In genomic region chr7:103524042-103524907, GRCh38 we compare ENCODE assay signal across 8 cellular contexts.
DNase-seq lines count a peak whose midpoint lies in the region; ATAC-seq and TF ChIP-seq lines count a peak whose summit lies in the region.

No MANE protein-coding gene starts in this region.

- no peak for TF ChIP-seq EP300 in transverse colon (IDR thresholded peaks at IDR 0.05; ENCODE audit: low read depth)

- ATAC-seq in heart right ventricle: peak in 3 of 8 donors; percentile 33 to 74 (median 47)
- no peak for ATAC-seq in GM19455 (IDR thresholded peaks at IDR 0.05; ENCODE audit: unreplicated experiment)
- no peak for ATAC-seq in GM18502 (IDR thresholded peaks at IDR 0.05; ENCODE audit: poor library complexity, unreplicated experiment)

- DNase-seq in BJ (ENCODE audit: low read depth) (no peak), HFF-Myc (ENCODE audit: extremely low read depth, low read depth) (peak; percentile 4), SK-N-DZ (ENCODE audit: low spot score) (peak; percentile 64), heart right ventricle (no peak), transverse colon (no peak), KG1 (lab: John Stamatoyannopoulos, UW) (no peak)

- no peak for TF ChIP-seq POLR2A in transverse colon (IDR thresholded peaks at IDR 0.05)

- TF ChIP-seq CTCF in BJ (IDR thresholded peaks at IDR 0.05; ENCODE audit: insufficient read depth, low read depth, low read length): peak; percentile 41
- TF ChIP-seq CTCF in HFF-Myc (IDR thresholded peaks at IDR 0.05; ENCODE audit: low read depth, low read length, missing control alignments): peak; percentile 28
- peak in 7 of 9 donors; percentile 23 to 61 (median 47) for TF ChIP-seq CTCF in heart right ventricle (IDR thresholded peaks at IDR 0.05)
- peak in 3 of 5 experiments; percentile 4 to 17 (median 14) for TF ChIP-seq CTCF in transverse colon (IDR thresholded peaks at IDR 0.05)

- no peaks in the 10 kb centered on the region for H3K36me3 ChIP-seq in BJ (ENCODE audit: control insufficient read depth, insufficient read depth, low read length)
- no peaks in the 10 kb centered on the region for H3K36me3 ChIP-seq in heart right ventricle
- no peaks in the 10 kb centered on the region for H3K36me3 ChIP-seq in transverse colon

- H3K27ac ChIP-seq in heart right ventricle (no peak overlapping the region), transverse colon (no peak overlapping the region)

- POLR2A ChIA-PET in BJ (lab: Charles Lee): no interaction called here

- H3K4me3 ChIP-seq in BJ (ENCODE audit: low read depth, low read length): no peak overlapping the region
- no peak overlapping the region for H3K4me3 ChIP-seq in HFF-Myc (replicated peaks; ENCODE audit: low read depth, low read length)
- H3K4me3 ChIP-seq in heart right ventricle: peak overlapping the region in 1 of 10 donors; percentile 8
- H3K4me3 ChIP-seq in transverse colon: no peak overlapping the region

- H3K9me3 ChIP-seq in heart right ventricle (no peaks in the 10 kb centered on the region), transverse colon (no peaks in the 10 kb centered on the region)

- H3K27me3 ChIP-seq in BJ (ENCODE audit: control insufficient read depth, insufficient read depth, low read length): peaks cover 2% of the 10 kb centered on the region; the same call in 1 of the 2 replicates
- peaks cover 0 to 3% (median 0%) of the 10 kb centered on the region in 7 donors for H3K27me3 ChIP-seq in heart right ventricle
- no peaks in the 10 kb centered on the region for H3K27me3 ChIP-seq in transverse colon

- H3K4me1 ChIP-seq in heart right ventricle (no peaks in the 10 kb centered on the region), transverse colon (no peaks in the 10 kb centered on the region)

- intact Hi-C loops in heart right ventricle (cut with DNase I): loop anchor here in 4 of 10 donors (2.0 to 10.0 kb wide), 4 partner anchors 49 to 638 kb away; no protein-coding TSS in a partner anchor
- intact Hi-C loops in transverse colon (cut with DNase I; ENCODE audit: low total_unique reads): no loop called here

- in situ Hi-C loops in transverse colon (cut with MboI; ENCODE audit: low pct_ligation_motif_present in 1 of 4, low pct_unique_long_range_greater_than_20kb in 1 of 4, low sequenced_read_pairs in 3 of 4): no loop called here

- CTCF ChIA-PET in BJ (lab: Yijun Ruan, JAX): interaction anchor here (0.6 to 1.7 kb wide), 7 partner anchors 11 to 1323 kb away, joined by 3 to 6 read pairs (median 3); no protein-coding TSS in a partner anchor

- 24 to 32% methylated on average over 9 of the region's 9 CpGs for WGBS in heart right ventricle, 2 donors
- WGBS in transverse colon (ENCODE audit: low coverage in 1 of 2), 2 donors: 30 to 31% methylated on average over 7 to 9 of the region's 9 CpGs

Comparison
In these comparisons a context has a peak if more than half of its experiments do, and no peak if none do; other contexts are left out.
1. DNase-seq: peak in HFF-Myc (single experiment) and SK-N-DZ (single experiment); none in BJ (single experiment), heart right ventricle (0 of 2), transverse colon (single experiment) and KG1 (single experiment).
2. Peak in every context shown above with its lines, with median percentiles within 50 percentile points of each other: CTCF ChIP-seq.